1 cellular context compared by ENCODE assay signal in the genomic region with DNA sequence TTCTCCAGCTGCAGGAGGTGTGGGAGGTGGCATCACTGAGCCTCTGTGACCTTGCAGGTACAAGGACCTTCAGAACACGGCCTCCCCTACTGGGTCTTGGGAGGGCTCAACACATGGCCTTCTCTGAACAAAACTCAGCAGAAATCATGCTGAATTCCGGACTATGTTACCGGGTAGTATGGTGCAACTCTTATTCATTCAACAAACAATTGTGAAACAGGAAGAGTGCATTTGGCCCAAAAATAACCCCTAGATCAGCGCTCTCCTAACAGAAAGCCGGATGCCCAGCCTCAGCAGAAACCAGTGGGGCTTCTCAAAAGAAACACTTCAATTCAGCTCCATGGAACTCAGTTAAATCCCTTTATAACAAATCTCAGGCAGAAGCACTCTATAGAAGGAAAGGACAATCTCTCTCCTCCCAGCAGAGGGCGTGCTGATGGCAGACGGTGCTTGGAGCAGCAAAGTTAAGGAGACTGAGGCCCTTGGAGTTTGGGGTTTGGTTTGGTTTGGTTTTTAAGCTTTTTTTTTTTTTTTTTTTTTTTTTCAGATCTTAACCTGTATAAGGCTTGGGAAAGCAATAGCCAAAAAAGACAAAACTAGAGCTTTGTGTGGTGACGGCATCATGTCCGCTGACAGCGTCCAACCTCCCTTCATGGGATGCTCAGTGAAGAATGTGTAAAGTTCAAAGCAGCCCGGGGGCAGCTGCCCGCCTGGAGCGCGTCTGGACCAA.
A peak's percentile ranks its signal among the peaks of the same experiment; 100 is the strongest.
TF ChIP-seq lines count a peak whose summit lies in the region.

No MANE protein-coding gene starts in this region.

TF ChIP-seq in K562, 482 proteins besides CTCF, POLR2A, EP300 and RAD21 (continued from another document):
- TF ChIP-seq SMC3 (conservative IDR thresholded peaks at IDR 0.05; ENCODE audit: insufficient read depth, low read depth, low read length) (peak; percentile 47; the same call in 1 of the 2 replicates), LEF1 (IDR thresholded peaks at IDR 0.05) (no peak)
- TF ChIP-seq, protein P1, sequence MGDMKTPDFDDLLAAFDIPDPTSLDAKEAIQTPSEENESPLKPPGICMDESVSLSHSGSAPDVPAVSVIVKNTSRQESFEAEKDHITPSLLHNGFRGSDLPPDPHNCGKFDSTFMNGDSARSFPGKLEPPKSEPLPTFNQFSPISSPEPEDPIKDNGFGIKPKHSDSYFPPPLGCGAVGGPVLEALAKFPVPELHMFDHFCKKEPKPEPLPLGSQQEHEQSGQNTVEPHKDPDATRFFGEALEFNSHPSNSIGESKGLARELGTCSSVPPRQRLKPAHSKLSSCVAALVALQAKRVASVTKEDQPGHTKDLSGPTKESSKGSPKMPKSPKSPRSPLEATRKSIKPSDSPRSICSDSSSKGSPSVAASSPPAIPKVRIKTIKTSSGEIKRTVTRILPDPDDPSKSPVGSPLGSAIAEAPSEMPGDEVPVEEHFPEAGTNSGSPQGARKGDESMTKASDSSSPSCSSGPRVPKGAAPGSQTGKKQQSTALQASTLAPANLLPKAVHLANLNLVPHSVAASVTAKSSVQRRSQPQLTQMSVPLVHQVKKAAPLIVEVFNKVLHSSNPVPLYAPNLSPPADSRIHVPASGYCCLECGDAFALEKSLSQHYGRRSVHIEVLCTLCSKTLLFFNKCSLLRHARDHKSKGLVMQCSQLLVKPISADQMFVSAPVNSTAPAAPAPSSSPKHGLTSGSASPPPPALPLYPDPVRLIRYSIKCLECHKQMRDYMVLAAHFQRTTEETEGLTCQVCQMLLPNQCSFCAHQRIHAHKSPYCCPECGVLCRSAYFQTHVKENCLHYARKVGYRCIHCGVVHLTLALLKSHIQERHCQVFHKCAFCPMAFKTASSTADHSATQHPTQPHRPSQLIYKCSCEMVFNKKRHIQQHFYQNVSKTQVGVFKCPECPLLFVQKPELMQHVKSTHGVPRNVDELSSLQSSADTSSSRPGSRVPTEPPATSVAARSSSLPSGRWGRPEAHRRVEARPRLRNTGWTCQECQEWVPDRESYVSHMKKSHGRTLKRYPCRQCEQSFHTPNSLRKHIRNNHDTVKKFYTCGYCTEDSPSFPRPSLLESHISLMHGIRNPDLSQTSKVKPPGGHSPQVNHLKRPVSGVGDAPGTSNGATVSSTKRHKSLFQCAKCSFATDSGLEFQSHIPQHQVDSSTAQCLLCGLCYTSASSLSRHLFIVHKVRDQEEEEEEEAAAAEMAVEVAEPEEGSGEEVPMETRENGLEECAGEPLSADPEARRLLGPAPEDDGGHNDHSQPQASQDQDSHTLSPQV (IDR thresholded peaks at IDR 0.05) = no peak
